In the genomic region with DNA sequence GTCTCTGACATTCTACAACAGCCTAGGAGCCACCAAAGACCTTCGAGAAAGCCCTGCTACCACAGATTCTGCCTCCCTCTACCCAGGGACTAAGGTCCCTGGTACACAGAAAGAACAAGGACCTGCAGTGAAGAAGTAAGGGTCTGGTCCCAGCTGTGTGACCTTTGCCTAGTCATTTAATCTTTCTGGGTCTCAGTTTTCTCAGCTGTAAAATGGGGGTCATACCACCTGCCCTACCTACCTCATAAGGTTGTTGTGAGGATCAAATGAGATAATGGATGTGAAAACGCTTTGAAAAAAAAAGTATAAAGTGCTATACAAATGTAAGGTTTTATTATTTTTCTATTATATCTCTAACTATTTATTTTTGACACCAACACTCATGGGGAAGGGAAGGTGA, we compare ENCODE assay signal across 22 cellular contexts. TPM values are rescaled to one million over a fixed set of nuclear protein-coding genes. Genes with fewer than 3 reads are reported as not detected.
DNase-seq lines count a peak whose midpoint lies in the region; ATAC-seq lines count a peak whose summit lies in the region.
"Had no signal": no experiment of that assay in that cellular context is flagged by ENCODE, and none has a peak within 500 bp of the region (broad histone marks: within the 10 kb centered on the region; RNA-seq: fewer than 3 reads in every experiment).

No MANE protein-coding gene starts in this region.

- H3K9me3 ChIP-seq in CD8-positive, alpha-beta memory T cell (ENCODE audit: low read length) = no peaks in the 10 kb centered on the region
- H3K9me3 ChIP-seq: MG63, SJCRH30 had no signal

- H3K27ac ChIP-seq in CD8-positive, alpha-beta memory T cell (ENCODE audit: low read depth, low read length) = no peak overlapping the region
- H3K27ac ChIP-seq: C4-2B, SJCRH30 had no signal

- H3K4me3 ChIP-seq in CD8-positive, alpha-beta memory T cell (ENCODE audit: low read length) = no peak overlapping the region
- H3K4me3 ChIP-seq: MG63, SJCRH30 had no signal

- ATAC-seq in effector memory CD8-positive, alpha-beta T cell (replicated peaks) = no peak
- ATAC-seq: HCT116 had no signal

- CTCF ChIA-PET in CD8-positive, alpha-beta memory T cell (lab: Charles Lee) = interaction anchor here (0.6 kb wide), 1 partner anchor 77 kb away, joined by 3 read pairs; no protein-coding TSS in a partner anchor

- H3K27me3 Mint-ChIP-seq in CD8-positive, alpha-beta memory T cell = no peaks in the 10 kb centered on the region
- no peaks in the 10 kb centered on the region for H3K27me3 Mint-ChIP-seq in effector memory CD8-positive, alpha-beta T cell

- H3K27me3 ChIP-seq in CD8-positive, alpha-beta memory T cell (ENCODE audit: insufficient read depth, low read length, poor library complexity, severe bottlenecking) = no peaks in the 10 kb centered on the region
- H3K27me3 ChIP-seq: MG63, SJCRH30 had no signal

- H3K4me1 Mint-ChIP-seq in CD8-positive, alpha-beta memory T cell = peaks cover 8 to 13% (median 11%) of the 10 kb centered on the region in 3 donors
- H3K4me1 Mint-ChIP-seq in effector memory CD8-positive, alpha-beta T cell (ENCODE audit: low read depth in 2 of 2) = peaks cover 12 to 15% of the 10 kb centered on the region in 2 donors

- peaks cover 4 to 78% (median 17%) of the 10 kb centered on the region in 3 donors for H3K36me3 Mint-ChIP-seq in CD8-positive, alpha-beta memory T cell
- H3K36me3 Mint-ChIP-seq in effector memory CD8-positive, alpha-beta T cell (ENCODE audit: insufficient read depth) = peaks cover 57% of the 10 kb centered on the region

- H3K4me1 ChIP-seq in CD8-positive, alpha-beta memory T cell (ENCODE audit: insufficient read depth, low read length) = peaks cover 8% of the 10 kb centered on the region

- POLR2A ChIA-PET in CD8-positive, alpha-beta memory T cell (lab: Charles Lee) = no interaction called here

- H3K36me3 ChIP-seq in CD8-positive, alpha-beta memory T cell (ENCODE audit: insufficient read depth, low read length) = peaks cover 40% of the 10 kb centered on the region

- DNase-seq in 8988T = peak; percentile 2
- no peak for DNase-seq in CD8-positive, alpha-beta memory T cell
- no peak for DNase-seq in effector memory CD8-positive, alpha-beta T cell
- no peak for DNase-seq in ureter (ENCODE audit: low spot score)
- DNase-seq in NOMO-1 treated with DMSO at 0.1 percent for 48 hours (lab: John Stamatoyannopoulos, UW; ENCODE audit: unreplicated experiment) = no peak
- DNase-seq: AML-193, DMS53, GDM1, MG63, NCI-H1417, NCI-H1694 treated with DMSO at 0.1 percent for 48 hours, NCI-H2081 treated with DMSO at 0.1 percent for 48 hours, NCI-H2171 treated with DMSO at 0.1 percent for 48 hours, NCI-H524 treated with DMSO at 0.1 percent for 48 hours, NCI-H82, SJCRH30 had no signal

- peak overlapping the region in 7 of 8 donors; percentile 84 to 100 (median 93) for H3K27ac Mint-ChIP-seq in CD8-positive, alpha-beta memory T cell
- peak overlapping the region; percentile 89 to 100 for H3K27ac Mint-ChIP-seq in effector memory CD8-positive, alpha-beta T cell

- H3K9me3 Mint-ChIP-seq in CD8-positive, alpha-beta memory T cell = no peaks in the 10 kb centered on the region
- no peaks in the 10 kb centered on the region for H3K9me3 Mint-ChIP-seq in effector memory CD8-positive, alpha-beta T cell

- H3K4me3 Mint-ChIP-seq in CD8-positive, alpha-beta memory T cell = no peak overlapping the region
- no peak overlapping the region for H3K4me3 Mint-ChIP-seq in effector memory CD8-positive, alpha-beta T cell

RNA-seq across cellular contexts. Expression of gene PRKAG1, which starts 5.2 kb away (rescaled TPM):
- total RNA-seq in CD8-positive, alpha-beta memory T cell = 10 to 100 TPM; 73.3 to 78.3 TPM
- polyA plus RNA-seq in CD8-positive, alpha-beta memory T cell = 45.9 TPM
- 72.6 TPM for total RNA-seq in ureter

RNA-seq across cellular contexts. Expression of gene DDN, which starts 24.6 kb away (rescaled TPM):
- under 1 TPM; 0.33 to 0.39 TPM for total RNA-seq in CD8-positive, alpha-beta memory T cell
- not detected for polyA plus RNA-seq in CD8-positive, alpha-beta memory T cell
- 0.10 TPM for total RNA-seq in ureter

RNA-seq across cellular contexts. Expression of gene KMT2D, which starts 36.8 kb away (rescaled TPM):
- 10 to 100 TPM; 79.4 to 79.7 TPM for total RNA-seq in CD8-positive, alpha-beta memory T cell
- polyA plus RNA-seq in CD8-positive, alpha-beta memory T cell = 22.8 TPM
- 115 TPM for total RNA-seq in ureter

RNA-seq across cellular contexts. Expression of gene WNT1, which starts 45.7 kb away (rescaled TPM):
- not detected for total RNA-seq in CD8-positive, alpha-beta memory T cell
- 2.3 TPM for polyA plus RNA-seq in CD8-positive, alpha-beta memory T cell
- not detected for total RNA-seq in ureter
- total RNA-seq: H1, LHCN-M2, OCI-LY7, SJCRH30 had no signal
- polyA plus RNA-seq: AG04450, H1 had no signal

RNA-seq across cellular contexts. Expression of gene RHEBL1, which starts 46.0 kb away (rescaled TPM):
- total RNA-seq in CD8-positive, alpha-beta memory T cell = 10 to 100 TPM; 10.1 to 10.2 TPM
- polyA plus RNA-seq in CD8-positive, alpha-beta memory T cell = 8.0 TPM
- not detected for total RNA-seq in ureter
